Comparison of ENCODE assay signal across 25 cellular contexts in the genomic region with DNA sequence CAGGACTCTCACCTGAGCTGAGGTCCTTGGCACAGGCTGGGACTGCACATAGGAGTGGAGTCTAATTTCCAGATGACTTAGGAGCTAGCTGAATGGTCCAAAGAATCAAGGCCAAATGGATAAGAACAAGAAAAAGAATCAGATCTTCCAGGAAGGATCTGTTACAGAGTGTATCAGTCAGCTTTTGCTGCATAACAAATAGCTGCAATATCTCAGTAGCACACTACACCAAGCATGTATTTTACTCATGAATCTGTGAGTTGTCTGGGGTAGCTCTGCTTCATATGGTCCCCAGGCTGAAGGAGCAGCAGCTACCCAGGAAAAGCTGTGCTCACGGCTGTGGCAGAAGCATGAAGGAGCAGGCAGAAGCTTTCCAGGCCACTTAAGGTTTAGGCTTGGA.
"Had no signal": no experiment of that assay in that cellular context is flagged by ENCODE, and none has a peak within 500 bp of the region (broad histone marks: within the 10 kb centered on the region; RNA-seq: fewer than 3 reads in every experiment).

No MANE protein-coding gene starts in this region.

- H2AFZ ChIP-seq: hepatocyte had no signal

- H3K27me3 ChIP-seq: hepatocyte had no signal

- H3K4me1 Mint-ChIP-seq: immature natural killer cell, memory B cell, mesothelial cell of epicardium had no signal

- H3K27ac ChIP-seq: hepatocyte, left lung, lower lobe of right lung had no signal

- H3K4me2 ChIP-seq: hepatocyte had no signal

- ATAC-seq: left colon, left lobe of liver, left lung, lower lobe of right lung, mucosa of descending colon had no signal

- H3K9me3 Mint-ChIP-seq: immature natural killer cell, memory B cell had no signal

- H3K36me3 Mint-ChIP-seq: immature natural killer cell, mesothelial cell of epicardium, naive B cell had no signal

- H3K27ac Mint-ChIP-seq: immature natural killer cell, memory B cell, mesothelial cell of epicardium had no signal

- FAIRE-seq: islet of Langerhans, keratinocyte, kidney had no signal

- H3K4me3 Mint-ChIP-seq: immature natural killer cell, memory B cell, mesothelial cell of epicardium, naive B cell had no signal

- H3K36me3 ChIP-seq: left lung, left ventricle myocardium inferior, lower lobe of right lung had no signal

- DNase-seq: hippocampal formation, hypothalamus, immature natural killer cell, islet precursor cell, kidney, kidney glomerular epithelial cell, left cardiac atrium, left colon, left lung, left ventricle myocardium inferior, left ventricle myocardium superior, lower lobe of right lung, mammary epithelial cell, mesenchymal stem cell, mesendoderm, midbrain, mucosa of descending colon, naive B cell had no signal

- H3K79me2 ChIP-seq: hepatocyte had no signal

- H3K9me3 ChIP-seq: left lung, lower lobe of right lung, mucosa of descending colon had no signal

- H3K4me3 ChIP-seq: hepatocyte, left lung, left ventricle myocardium inferior, lower lobe of right lung, lung, mucosa of descending colon had no signal
